10 cellular contexts compared by ENCODE assay signal in genomic region chr1:165397945-165398344, GRCh38. TPM values are rescaled to one million over a fixed set of nuclear protein-coding genes. Genes with fewer than 3 reads are reported as not detected.
DNase-seq lines count a peak whose midpoint lies in the region; ATAC-seq and TF ChIP-seq lines count a peak whose summit lies in the region.
"Had no signal": no experiment of that assay in that cellular context is flagged by ENCODE, and none has a peak within 500 bp of the region (broad histone marks: within the 10 kb centered on the region; RNA-seq: fewer than 3 reads in every experiment).

No MANE protein-coding gene starts in this region.

- no peak overlapping the region for H2BK5ac ChIP-seq in IMR-90 (ENCODE audit: low read depth, low read length, poor library complexity, severe bottlenecking)

- H2AK5ac ChIP-seq in IMR-90 (ENCODE audit: low read depth, low read length), result no peak overlapping the region

- dilution Hi-C loops in IMR-90 (cut with HindIII; ENCODE audit: low sequenced_read_pairs, unreplicated experiment), result loop anchor here (25.0 kb wide), 1 partner anchor 189 kb away; no protein-coding TSS in a partner anchor

- H2AK9ac ChIP-seq in IMR-90 (replicated peaks; ENCODE audit: low read depth, low read length, poor library complexity), result no peak overlapping the region

- intact Hi-C loops in IMR-90 (cut with micrococcal nuclease), result no loop called here
- intact Hi-C loops in body of pancreas (cut with DNase I), result no loop called here
- intact Hi-C loops in sigmoid colon (cut with DNase I), result loop anchor here (10.0 kb wide), 1 partner anchor 367 kb away; the partner anchor contains the start of gene TMCO1

- no peak overlapping the region for H2BK15ac ChIP-seq in IMR-90 (ENCODE audit: low read depth, low read length)

- no peak for TF ChIP-seq POLR2A in IMR-90 (IDR thresholded peaks at IDR 0.05; ENCODE audit: low read depth, low read length)
- no peak for TF ChIP-seq POLR2A in body of pancreas (IDR thresholded peaks at IDR 0.05)
- no peak for TF ChIP-seq POLR2A in sigmoid colon (IDR thresholded peaks at IDR 0.05)

- no peak overlapping the region for H2BK20ac ChIP-seq in IMR-90 (ENCODE audit: low read depth, low read length)

- no peak overlapping the region for H3K27ac ChIP-seq in IMR-90 (ENCODE audit: insufficient read depth, low read length)
- H3K27ac ChIP-seq in body of pancreas, result no peak overlapping the region
- H3K27ac ChIP-seq in sigmoid colon, result peak overlapping the region in 1 of 4 donors; percentile 5

- H3K56ac ChIP-seq in IMR-90 (ENCODE audit: extremely low read depth, insufficient read depth, low read length), result no peak overlapping the region

- no peak overlapping the region for H3K4ac ChIP-seq in IMR-90 (ENCODE audit: low read depth, low read length)

- POLR2A ChIA-PET in IMR-90 (lab: Charles Lee; ENCODE audit: unreplicated experiment), result no interaction called here

- H3K27me3 ChIP-seq in IMR-90 (ENCODE audit: control insufficient read depth, insufficient read depth, low read length) (peaks cover 10% of the 10 kb centered on the region), body of pancreas (no peaks in the 10 kb centered on the region), sigmoid colon (no peaks in the 10 kb centered on the region)

- H3K23ac ChIP-seq in IMR-90 (ENCODE audit: low read depth, low read length), result no peak overlapping the region

- no peak overlapping the region for H3K18ac ChIP-seq in IMR-90 (ENCODE audit: low read depth, low read length)

- no peak overlapping the region for H3K4me2 ChIP-seq in IMR-90 (ENCODE audit: low read depth, low read length)

- H3K9me3 ChIP-seq in IMR-90 (ENCODE audit: control insufficient read depth, insufficient read depth, low read length), result no peaks in the 10 kb centered on the region
- H3K9me3 ChIP-seq in body of pancreas, result no peaks in the 10 kb centered on the region
- no peaks in the 10 kb centered on the region for H3K9me3 ChIP-seq in sigmoid colon

- H3K79me1 ChIP-seq in IMR-90 (ENCODE audit: low read depth in 1 of 2, low read length in 2 of 2), result no peaks in the 10 kb centered on the region

- H3K4me1 ChIP-seq in IMR-90 (ENCODE audit: control insufficient read depth, insufficient read depth, low read length) (no peaks in the 10 kb centered on the region), body of pancreas (peaks cover 4% of the 10 kb centered on the region), sigmoid colon (peaks cover 0 to 8% (median 6%) of the 10 kb centered on the region in 4 donors)

- 10% methylated on average over 2 of the region's 4 CpGs; no CpG with 5 or more reads in 1 of the 2 experiments for WGBS in IMR-90 (ENCODE audit: extremely low coverage in 2 of 2, insufficient read length in 1 of 2), 2 experiments
- WGBS in body of pancreas, 2 donors, result 33 to 43% methylated on average over 4 of the region's 4 CpGs
- 31 to 61% methylated on average over 4 of the region's 4 CpGs for WGBS in sigmoid colon, 2 donors

- H3K4me3 ChIP-seq in IMR-90 (ENCODE audit: insufficient read depth, low read depth, low read length), result no peak overlapping the region
- H3K4me3 ChIP-seq in body of pancreas, result no peak overlapping the region
- H3K4me3 ChIP-seq in sigmoid colon, result no peak overlapping the region

- H4K91ac ChIP-seq in IMR-90 (ENCODE audit: insufficient read depth, low read depth, low read length), result no peak overlapping the region

- BruUV-seq in IMR-90 (replicated peaks; lab: Mats Ljungman, UMichigan), result no TSS peak

- in situ Hi-C loops in IMR-90 (cut with MboI; ENCODE audit: low sequenced_read_pairs), result loop anchor here (25.0 kb wide), 1 partner anchor 539 kb away; no protein-coding TSS in a partner anchor

- H3K9me1 ChIP-seq in IMR-90 (ENCODE audit: insufficient read depth, low read length), result no peaks in the 10 kb centered on the region

- TF ChIP-seq CTCF in IMR-90 (conservative IDR thresholded peaks at IDR 0.05; ENCODE audit: low read depth, low read length), result no peak
- no peak for TF ChIP-seq CTCF in body of pancreas (IDR thresholded peaks at IDR 0.05)
- no peak for TF ChIP-seq CTCF in sigmoid colon (IDR thresholded peaks at IDR 0.05)

- CTCF ChIA-PET in IMR-90 (lab: Yijun Ruan, JAX), result interaction anchor here (0.8 to 2.5 kb wide), 3 partner anchors 30 to 203 kb away, joined by 3 to 7 read pairs (median 3); no protein-coding TSS in a partner anchor

- no peaks in the 10 kb centered on the region for H4K20me1 ChIP-seq in IMR-90 (ENCODE audit: insufficient read depth, low read length)

- H2AFZ ChIP-seq in IMR-90 (replicated peaks; ENCODE audit: low read length, poor library complexity), result no peak overlapping the region

- no peak overlapping the region for H4K8ac ChIP-seq in IMR-90 (ENCODE audit: low read depth in 2 of 2, low read length in 2 of 2)

- DNase-seq in AG20443 (ENCODE audit: low spot score), result peak; percentile 92
- peak; percentile 44 for DNase-seq in IMR-90
- peak in 2 of 4 donors; percentile 17 to 39 for DNase-seq in body of pancreas
- peak; percentile 48 for DNase-seq in left kidney (ENCODE audit: low read depth, low spot score)
- no peak for DNase-seq in cerebellar nuclear complex (lab: John Stamatoyannopoulos, UW)
- DNase-seq in sigmoid colon, result no peak
- no peak for DNase-seq in HuH-7 (ENCODE audit: low spot score)
- no peak for DNase-seq in retina
- DNase-seq: glutamatergic neuron had no signal

- ATAC-seq in IMR-90 (ENCODE audit: low read depth) (peak; percentile 80), body of pancreas (peak; percentile 42)

- no peak overlapping the region for H2BK120ac ChIP-seq in IMR-90 (ENCODE audit: low read depth, low read length)

- no peak overlapping the region for H3K14ac ChIP-seq in IMR-90 (replicated peaks; ENCODE audit: low read depth, low read length)

- TF ChIP-seq EP300 in sigmoid colon (IDR thresholded peaks at IDR 0.05), result no peak

- H4K5ac ChIP-seq in IMR-90 (ENCODE audit: low read depth, low read length), result no peak overlapping the region

- H3K36me3 ChIP-seq in IMR-90 (ENCODE audit: control insufficient read depth, insufficient read depth, low read length), result no peaks in the 10 kb centered on the region
- no peaks in the 10 kb centered on the region for H3K36me3 ChIP-seq in body of pancreas (replicated peaks in 1 of 2; ENCODE audit: insufficient read depth in 1 of 2, low read depth in 2 of 2)
- no peaks in the 10 kb centered on the region for H3K36me3 ChIP-seq in sigmoid colon

- H3K9ac ChIP-seq in IMR-90 (ENCODE audit: low read depth, low read length), result no peak overlapping the region

- TF ChIP-seq RAD21 in IMR-90 (IDR thresholded peaks at IDR 0.05; ENCODE audit: low read length), result no peak

TF ChIP-seq in IMR-90, 13 proteins besides CTCF, POLR2A, EP300 and RAD21:
- TF ChIP-seq CEBPB (IDR thresholded peaks at IDR 0.05; ENCODE audit: low read depth, low read length) (no peak), FOS (IDR thresholded peaks at IDR 0.05; ENCODE audit: low read depth, low read length) (no peak), SMC3 (IDR thresholded peaks at IDR 0.05; ENCODE audit: low read depth, low read length) (no peak)

RNA-seq across cellular contexts. Expression of gene LMX1A, which starts 41.4 kb away (rescaled TPM):
- not detected in 2 replicates for total RNA-seq in IMR-90 (2012; rRNA removed)
- not detected in 2 replicates for polyA plus RNA-seq in IMR-90 (2012; rRNA removed)
- polyA plus RNA-seq in IMR-90 (2012; cell fraction: cytosol; rRNA removed), result not detected in 2 replicates
- not detected in 2 replicates for polyA plus RNA-seq in IMR-90 (2012; cell fraction: nucleus; rRNA removed; ENCODE audit: low replicate concordance)
- total RNA-seq in body of pancreas, result not detected
- under 1 TPM in 2 of 4 donors, not detected in 2; 0.28 to 0.49 TPM for total RNA-seq in sigmoid colon
- 1 to 10 TPM in 1 of 3 donors, under 1 TPM in 2; 0.04 to 1.2 (median 0.46) TPM for polyA plus RNA-seq in sigmoid colon
- total RNA-seq: temporal lobe had no signal

RNA-seq across cellular contexts. Expression of gene RXRG, which starts 47.0 kb away (rescaled TPM):
- total RNA-seq in IMR-90 (2012; rRNA removed) (not detected in 2 replicates), body of pancreas (1 to 10 TPM in 1 of 2 donors, not detected in 1; 2.6 TPM), sigmoid colon (1 to 10 TPM in 3 of 4 donors, under 1 TPM in 1; 0.55 to 2.1 (median 1.4) TPM)
- polyA plus RNA-seq in IMR-90 (2012; rRNA removed) (not detected in 2 replicates), sigmoid colon (1 to 10 TPM in 1 of 3 donors, under 1 TPM in 2; 0.69 to 1.8 (median 0.82) TPM)
- not detected in 2 replicates for polyA plus RNA-seq in IMR-90 (2012; cell fraction: cytosol; rRNA removed)
- not detected in 2 replicates for polyA plus RNA-seq in IMR-90 (2012; cell fraction: nucleus; rRNA removed; ENCODE audit: low replicate concordance)

Comparison
In these comparisons a context has a peak if more than half of its experiments do, and no peak if none do; other contexts are left out.
1. DNase-seq: peak in AG20443 (single experiment), IMR-90 (single experiment) and left kidney (single experiment); none in cerebellar nuclear complex (0 of 2), sigmoid colon (single experiment), HuH-7 (single experiment) and retina (single experiment).